ENCODE assay signal across 8 cellular contexts in the genomic region with DNA sequence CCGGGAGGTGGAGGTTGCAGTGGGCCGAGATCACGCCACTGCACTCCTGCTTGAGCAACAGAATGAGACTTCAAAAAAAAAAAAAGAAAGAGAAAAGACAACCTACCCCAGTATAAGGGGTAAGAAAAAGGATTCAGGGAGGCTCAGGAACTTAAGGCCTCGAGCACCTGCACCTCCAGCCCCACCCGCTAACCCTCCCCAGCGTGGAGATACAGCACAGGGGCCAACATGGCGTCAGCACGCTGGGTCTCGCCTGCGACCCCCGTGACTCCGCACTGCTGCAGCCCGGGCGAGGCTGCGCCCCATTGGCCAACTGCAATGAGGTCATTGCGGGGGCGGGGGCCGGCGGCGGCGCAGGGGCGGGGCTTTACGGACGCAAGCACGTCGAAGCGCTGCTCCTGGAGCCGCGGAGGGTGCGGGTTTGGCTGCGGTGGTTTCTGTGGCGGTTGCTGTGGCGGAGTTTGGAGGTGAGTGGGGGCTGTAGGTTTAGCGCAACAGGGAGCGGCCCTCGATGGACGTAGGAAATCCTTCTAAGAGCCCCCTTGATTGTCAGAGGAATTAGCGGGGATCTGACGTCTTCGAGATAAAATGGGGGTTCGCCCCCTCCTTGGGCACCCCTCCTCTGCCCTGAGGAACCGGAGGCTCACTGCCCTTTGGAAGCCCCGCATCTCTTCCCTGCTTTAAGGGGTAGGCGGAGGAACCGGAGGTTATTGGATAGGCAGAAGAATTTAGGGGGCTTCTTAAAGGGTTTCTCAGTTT. TPM values are rescaled to one million over a fixed set of nuclear protein-coding genes. Genes with fewer than 3 reads are reported as not detected.
DNase-seq lines count a peak whose midpoint lies in the region; ATAC-seq lines count a peak whose summit lies in the region.

A gene (plus strand): TSS at position 382 of the 759 bp plus-strand sequence. CDS start 2,017 bp downstream, outside the sequence.

- no peaks in the 10 kb centered on the region for H3K36me3 ChIP-seq in effector memory CD4-positive, alpha-beta T cell (ENCODE audit: control insufficient read depth, insufficient read depth, low read length)

- H3K27me3 ChIP-seq in effector memory CD4-positive, alpha-beta T cell (replicated peaks; ENCODE audit: control insufficient read depth, insufficient read depth, low read length, poor library complexity, severe bottlenecking): no peaks in the 10 kb centered on the region

- H3K9me3 ChIP-seq in effector memory CD4-positive, alpha-beta T cell (ENCODE audit: control insufficient read depth, low read length): no peaks in the 10 kb centered on the region

- peak; percentile 37 for ATAC-seq in HG03469 (IDR thresholded peaks at IDR 0.05; ENCODE audit: unreplicated experiment)

- DNase-seq in AG20443 (ENCODE audit: low spot score) (peak; percentile 96), GM19240 (ENCODE audit: insufficient read length, low spot score) (peak; percentile 76), NCI-H82 treated with DMSO at 0.1 percent for 48 hours (lab: John Stamatoyannopoulos, UW; ENCODE audit: unreplicated experiment) (peak; percentile 70), lung microvascular endothelial cell (ENCODE audit: low read depth in 2 of 2) (peak; percentile 87 to 93)
- peak; percentile 93 for DNase-seq in activated CD8-positive, alpha-beta memory T cell treated with anti-CD3 and anti-CD28 coated beads for 24 hours
- DNase-seq in effector memory CD4-positive, alpha-beta T cell: peak; percentile 71 to 82 (median 77)
- peak; percentile 77 to 84 (median 82) for DNase-seq in stimulated activated CD4-positive, alpha-beta T cell treated with anti-CD3 and anti-CD28 coated beads, TNF-alpha, amount 100 ng/mL, for 4 hours (ENCODE audit: low read depth in 3 of 3)

- H3K4me3 ChIP-seq in effector memory CD4-positive, alpha-beta T cell (ENCODE audit: insufficient read depth, low read depth, low read length, poor library complexity, severe bottlenecking): peak within 1 kb of the TSS; percentile 66

- H3K27ac ChIP-seq in effector memory CD4-positive, alpha-beta T cell (ENCODE audit: insufficient read depth, low read length, poor library complexity, severe bottlenecking): peak within 1 kb of the TSS; percentile 57

- H3K4me1 ChIP-seq in effector memory CD4-positive, alpha-beta T cell (ENCODE audit: control insufficient read depth, insufficient read depth, low read length, poor library complexity, severe bottlenecking): peaks cover 41% of the 10 kb centered on the region

RNA-seq across cellular contexts. Expression of the gene that starts here (rescaled TPM):
- total RNA-seq in lung microvascular endothelial cell: 16.6 and 22.0 TPM in 2 replicates

Comparison
In these comparisons a context has a peak if more than half of its experiments do, and no peak if none do; other contexts are left out.
1. Peak in every context shown above with its lines: DNase-seq, ATAC-seq, H3K4me3 ChIP-seq and H3K27ac ChIP-seq.